ENCODE assay signal across 22 cellular contexts in genomic region chr7:112381311-112382091, GRCh38.
"Had no signal": no experiment of that assay in that cellular context is flagged by ENCODE, and none has a peak within 500 bp of the region (broad histone marks: within the 10 kb centered on the region; RNA-seq: fewer than 3 reads in every experiment).

No MANE protein-coding gene starts in this region.

- ATAC-seq: left lung; naive thymus-derived CD8-positive, alpha-beta T cell; sciatic nerve had no signal

- H3K27me3 Mint-ChIP-seq: type B pancreatic cell had no signal

- DNase-seq: activated CD4-positive, alpha-beta T cell treated with anti-CD3 and anti-CD28 coated beads for 1 hour; activated gamma-delta T cell treated with Interleukin-2 at 50 U/mL for 16 hours; activated T-cell treated with anti-CD3 and anti-CD28 coated beads, Interleukin-2, amount 50 U/mL, for 1 hour; anterior cingulate cortex; effector CD4-positive, alpha-beta T cell; erythroblast; foreskin melanocyte; glutamatergic neuron; immature natural killer cell; left lung; naive thymus-derived CD8-positive, alpha-beta T cell; stimulated activated CD4-positive, alpha-beta T cell treated with anti-CD3 and anti-CD28 coated beads, Interleukin-2, amount 100 ng/mL, for 48 hours; stimulated activated CD8-positive, alpha-beta memory T cell treated with anti-CD3 and anti-CD28 coated beads, Interleukin-4, amount 100 ng/mL, for 48 hours; stimulated activated naive CD4-positive, alpha-beta T cell; T-helper 9 cell; testis had no signal

- H3K4me3 ChIP-seq: hepatocyte, left lung, testis had no signal

- H3K9me3 Mint-ChIP-seq: activated naive CD4-positive, alpha-beta T cell treated with anti-CD3 and anti-CD28 coated beads, Interleukin-2, amount 50 U/mL, for 24 hours; brain; dendritic cell treated with granulocyte-macrophage colony-stimulating factor and Interleukin-4, amounts not matched to agents 40 ng/mL and 50 ng/mL, for 4 days; immature natural killer cell; type B pancreatic cell had no signal

- H3K4me1 Mint-ChIP-seq: brain, immature natural killer cell had no signal

- H3K36me3 Mint-ChIP-seq: brain; immature natural killer cell; naive thymus-derived CD8-positive, alpha-beta T cell; type B pancreatic cell had no signal

- H3K4me3 Mint-ChIP-seq: activated naive CD4-positive, alpha-beta T cell treated with anti-CD3 and anti-CD28 coated beads, Interleukin-2, amount 50 U/mL, for 24 hours; brain; dendritic cell treated with granulocyte-macrophage colony-stimulating factor and Interleukin-4, amounts not matched to agents 40 ng/mL and 50 ng/mL, for 4 days; immature natural killer cell; naive thymus-derived CD8-positive, alpha-beta T cell; type B pancreatic cell had no signal

- H3K27ac Mint-ChIP-seq: activated naive CD4-positive, alpha-beta T cell treated with anti-CD3 and anti-CD28 coated beads, Interleukin-2, amount 50 U/mL, for 24 hours; brain; dendritic cell treated with granulocyte-macrophage colony-stimulating factor and Interleukin-4, amounts not matched to agents 40 ng/mL and 50 ng/mL, for 4 days; immature natural killer cell; naive thymus-derived CD8-positive, alpha-beta T cell; type B pancreatic cell had no signal
